ENCODE assay signal across 8 cellular contexts in genomic region chr1:22131875-22132486, GRCh38. TPM values are rescaled to one million over a fixed set of nuclear protein-coding genes. Genes with fewer than 3 reads are reported as not detected.
DNase-seq lines count a peak whose midpoint lies in the region; ATAC-seq and TF ChIP-seq lines count a peak whose summit lies in the region.

No MANE protein-coding gene starts in this region.

- H3K27ac ChIP-seq in GM23338 (ENCODE audit: low read depth), result no peak overlapping the region
- H3K27ac ChIP-seq in Panc1 (ENCODE audit: low read length), result peak overlapping the region; percentile 44; the same call in 1 of the 2 replicates
- H3K27ac ChIP-seq in right atrium auricular region, result no peak overlapping the region

- TF ChIP-seq CTCF in AG04449 (IDR thresholded peaks at IDR 0.05; ENCODE audit: insufficient read depth, low read length, missing control alignments) (peak; percentile 61), GM23338 (conservative IDR thresholded peaks at IDR 0.05; ENCODE audit: low read depth in 2 of 2) (peak; percentile 87 to 98), Panc1 (IDR thresholded peaks at IDR 0.05) (peak; percentile 96), right atrium auricular region (IDR thresholded peaks at IDR 0.05) (peak; percentile 47 to 70)

- intact Hi-C loops in Panc1 (cut with micrococcal nuclease; ENCODE audit: unreplicated experiment), result loop anchor here (2.0 to 10.0 kb wide), 2 partner anchors 143 to 285 kb away; no protein-coding TSS in a partner anchor

- no peaks in the 10 kb centered on the region; the same call in 1 of the 2 replicates for H4K20me1 ChIP-seq in GM23338 (replicated peaks; ENCODE audit: insufficient read depth)

- no peaks in the 10 kb centered on the region for H3K9me3 ChIP-seq in Panc1 (ENCODE audit: control insufficient read depth, insufficient read depth, low read depth, low read length)
- H3K9me3 ChIP-seq in right atrium auricular region, result no peaks in the 10 kb centered on the region

- DNase-seq in AG04449 (ENCODE audit: low read depth, low spot score), result no peak
- DNase-seq in GM23338 (ENCODE audit: low spot score), result peak; percentile 83
- no peak for DNase-seq in Panc1 (ENCODE audit: low read depth, low spot score)
- peak; percentile 25 for DNase-seq in activated effector memory CD4-positive, alpha-beta T cell treated with Interleukin-2 at 50 U/mL for 16 hours
- DNase-seq in right atrium auricular region (ENCODE audit: low spot score), result no peak
- DNase-seq in stimulated activated CD4-positive, alpha-beta T cell treated with anti-CD3 and anti-CD28 coated beads, Interleukin-1b, Interleukin-23, amount 100 ng/mL, for 4 hours (ENCODE audit: low read depth in 2 of 2), result peak; percentile 27 to 53
- no peak for DNase-seq in T1000 (lab: John Stamatoyannopoulos, UW)

- ATAC-seq in GM23338 (peak; percentile 89), Panc1 (peak; percentile 68), GM19463 (IDR thresholded peaks at IDR 0.05; ENCODE audit: unreplicated experiment) (no peak)

- H3K9me2 ChIP-seq in GM23338 (ENCODE audit: insufficient read depth), result no peaks in the 10 kb centered on the region

- H3K27me3 ChIP-seq in GM23338 (ENCODE audit: insufficient read depth) (no peaks in the 10 kb centered on the region), Panc1 (ENCODE audit: control insufficient read depth, insufficient read depth, low read length) (no peaks in the 10 kb centered on the region), right atrium auricular region (no peaks in the 10 kb centered on the region)

- peaks cover 23% of the 10 kb centered on the region for H3K4me1 Mint-ChIP-seq in GM23338

- H3K27ac Mint-ChIP-seq in GM23338, result no peak overlapping the region

- H3K4me3 Mint-ChIP-seq in GM23338, result no peak overlapping the region

- no TSS peak for BruUV-seq in Panc1 (replicated peaks; lab: Mats Ljungman, UMichigan)

- H2AFZ ChIP-seq in GM23338, result no peak overlapping the region

- H3K36me3 ChIP-seq in GM23338 (ENCODE audit: insufficient read depth) (no peaks in the 10 kb centered on the region), Panc1 (ENCODE audit: control insufficient read depth, insufficient read depth, low read length) (no peaks in the 10 kb centered on the region), right atrium auricular region (no peaks in the 10 kb centered on the region)

- CTCF ChIA-PET in AG04449 (lab: Yijun Ruan, JAX) (interaction anchor here (0.7 to 3.1 kb wide), 10 partner anchors 9 to 284 kb away, joined by 3 to 13 read pairs (median 5); no protein-coding TSS in a partner anchor), Panc1 (lab: Charles Lee) (interaction anchor here (0.6 to 1.8 kb wide), 7 partner anchors 9 to 282 kb away, joined by 3 to 12 read pairs (median 4); no protein-coding TSS in a partner anchor)

- H3K36me3 Mint-ChIP-seq in GM23338 (ENCODE audit: low read depth), result no peaks in the 10 kb centered on the region

- H3K9me3 Mint-ChIP-seq in GM23338, result no peaks in the 10 kb centered on the region; the same call in 2 of the 3 replicates

- H3K79me2 ChIP-seq in GM23338 (replicated peaks; ENCODE audit: insufficient read depth), result no peaks in the 10 kb centered on the region

- in situ Hi-C loops in Panc1 (cut with HindIII; ENCODE audit: low pct_unique_long_range_greater_than_20kb, low sequenced_read_pairs), result no loop called here

- H3K4me1 ChIP-seq in GM23338 (ENCODE audit: insufficient read depth), result peaks cover 15% of the 10 kb centered on the region; the same call in 1 of the 2 replicates
- H3K4me1 ChIP-seq in Panc1 (ENCODE audit: control insufficient read depth, insufficient read depth, low read length), result peaks cover 32% of the 10 kb centered on the region
- H3K4me1 ChIP-seq in right atrium auricular region, result peaks cover 0 to 10% of the 10 kb centered on the region in 2 donors

- peaks cover 11% of the 10 kb centered on the region for H3K27me3 Mint-ChIP-seq in GM23338 (ENCODE audit: insufficient read depth, low read depth, poor library complexity)

- POLR2A ChIA-PET in AG04449 (lab: Yijun Ruan, JAX) (interaction anchor here (1.1 kb wide), 1 partner anchor 9 kb away, joined by 3 read pairs; no protein-coding TSS in a partner anchor), Panc1 (lab: Charles Lee) (no interaction called here)

- H3F3A ChIP-seq in GM23338 (replicated peaks; ENCODE audit: low read depth), result 0 out of 2 replicates have a peak, but pooled peaks cover 3% of the 10 kb centered on the region

- H3K4me3 ChIP-seq in AG04449 (ENCODE audit: low read depth, low read length) (no peak overlapping the region), GM23338 (no peak overlapping the region), Panc1 (ENCODE audit: low read depth in 2 of 2, low read length in 2 of 2) (no peak overlapping the region), right atrium auricular region (no peak overlapping the region)

- H3K4me2 ChIP-seq in GM23338, result no peak overlapping the region

TF ChIP-seq in GM23338, 12 proteins besides CTCF, POLR2A, EP300 and RAD21:
- TF ChIP-seq, protein P1, sequence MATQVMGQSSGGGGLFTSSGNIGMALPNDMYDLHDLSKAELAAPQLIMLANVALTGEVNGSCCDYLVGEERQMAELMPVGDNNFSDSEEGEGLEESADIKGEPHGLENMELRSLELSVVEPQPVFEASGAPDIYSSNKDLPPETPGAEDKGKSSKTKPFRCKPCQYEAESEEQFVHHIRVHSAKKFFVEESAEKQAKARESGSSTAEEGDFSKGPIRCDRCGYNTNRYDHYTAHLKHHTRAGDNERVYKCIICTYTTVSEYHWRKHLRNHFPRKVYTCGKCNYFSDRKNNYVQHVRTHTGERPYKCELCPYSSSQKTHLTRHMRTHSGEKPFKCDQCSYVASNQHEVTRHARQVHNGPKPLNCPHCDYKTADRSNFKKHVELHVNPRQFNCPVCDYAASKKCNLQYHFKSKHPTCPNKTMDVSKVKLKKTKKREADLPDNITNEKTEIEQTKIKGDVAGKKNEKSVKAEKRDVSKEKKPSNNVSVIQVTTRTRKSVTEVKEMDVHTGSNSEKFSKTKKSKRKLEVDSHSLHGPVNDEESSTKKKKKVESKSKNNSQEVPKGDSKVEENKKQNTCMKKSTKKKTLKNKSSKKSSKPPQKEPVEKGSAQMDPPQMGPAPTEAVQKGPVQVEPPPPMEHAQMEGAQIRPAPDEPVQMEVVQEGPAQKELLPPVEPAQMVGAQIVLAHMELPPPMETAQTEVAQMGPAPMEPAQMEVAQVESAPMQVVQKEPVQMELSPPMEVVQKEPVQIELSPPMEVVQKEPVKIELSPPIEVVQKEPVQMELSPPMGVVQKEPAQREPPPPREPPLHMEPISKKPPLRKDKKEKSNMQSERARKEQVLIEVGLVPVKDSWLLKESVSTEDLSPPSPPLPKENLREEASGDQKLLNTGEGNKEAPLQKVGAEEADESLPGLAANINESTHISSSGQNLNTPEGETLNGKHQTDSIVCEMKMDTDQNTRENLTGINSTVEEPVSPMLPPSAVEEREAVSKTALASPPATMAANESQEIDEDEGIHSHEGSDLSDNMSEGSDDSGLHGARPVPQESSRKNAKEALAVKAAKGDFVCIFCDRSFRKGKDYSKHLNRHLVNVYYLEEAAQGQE (IDR thresholded peaks at IDR 0.05; ENCODE audit: unreplicated experiment), result no peak
- TF ChIP-seq ZNF114 (CRISPR knock-in tag; IDR thresholded peaks at IDR 0.05) (no peak), STAT1 (IDR thresholded peaks at IDR 0.05; ENCODE audit: unreplicated experiment) (no peak)

RNA-seq across cellular contexts. Expression of gene WNT4, which starts 10.9 kb away (rescaled TPM):
- 0.59 TPM in 1 of 2 replicates, not detected in the other for total RNA-seq in GM23338 (2014; rRNA removed; shearing (Covaris generic))
- 0.26 and 0.79 TPM in 2 replicates for polyA plus RNA-seq in GM23338 (2016; fragmentation: Nextera tagmentation; extraction: Ambion mirVana)
- total RNA-seq in Panc1 (2021; ENCODE audit: unreplicated experiment) (0.92 TPM), right atrium auricular region (under 1 TPM in 1 of 2 donors, not detected in 1; 0.16 TPM)
- polyA plus RNA-seq in Panc1 (2012; ENCODE audit: insufficient read length), result 3.1 TPM

Comparison
In these comparisons a context has a peak if more than half of its experiments do, and no peak if none do; other contexts are left out.
1. DNase-seq: peak in GM23338 (single experiment), activated effector memory CD4-positive, alpha-beta T cell treated with Interleukin-2 at 50 U/mL for 16 hours (single experiment) and stimulated activated CD4-positive, alpha-beta T cell treated with anti-CD3 and anti-CD28 coated beads, Interleukin-1b, Interleukin-23, amount 100 ng/mL, for 4 hours (2 of 2); none in AG04449 (single experiment), Panc1 (single experiment), right atrium auricular region (single experiment) and T1000 (single experiment).
2. Peak in every context shown above with its lines, with median percentiles within 50 percentile points of each other: CTCF ChIP-seq.